Comparison of ENCODE assay signal across 21 cellular contexts in genomic region chr2:209613941-209614340, GRCh38.
DNase-seq lines count a peak whose midpoint lies in the region; ATAC-seq, FAIRE-seq and TF ChIP-seq lines count a peak whose summit lies in the region.
"Had no signal": no experiment of that assay in that cellular context is flagged by ENCODE, and none has a peak within 500 bp of the region (broad histone marks: within the 10 kb centered on the region; RNA-seq: fewer than 3 reads in every experiment).

No MANE protein-coding gene starts in this region.

- H3K4me3 Mint-ChIP-seq in GM23338, result peak overlapping the region; percentile 13; the same call in 1 of the 3 replicates
- H3K4me3 Mint-ChIP-seq in neural crest cell, result peak overlapping the region; percentile 64
- H3K4me3 Mint-ChIP-seq: CD4-positive, alpha-beta T cell; HFFc6 had no signal

- H3F3A ChIP-seq in GM23338 (replicated peaks; ENCODE audit: low read depth), result 0 out of 2 replicates have a peak, but pooled peaks cover 4% of the 10 kb centered on the region

- H2BK5ac ChIP-seq in H1 (ENCODE audit: low read depth, low read length), result no peak overlapping the region

- no peaks in the 10 kb centered on the region; the same call in 1 of the 2 replicates for H3K23me2 ChIP-seq in H1 (ENCODE audit: low read depth, low read length)

- no peak overlapping the region for H4K91ac ChIP-seq in H1 (replicated peaks; ENCODE audit: insufficient read length, low read length)

- H3K9me2 ChIP-seq in GM23338 (ENCODE audit: insufficient read depth), result no peaks in the 10 kb centered on the region

- H3K4me2 ChIP-seq in GM23338, result peak overlapping the region; percentile 47
- peak overlapping the region; percentile 49 to 52 for H3K4me2 ChIP-seq in H1 (ENCODE audit: insufficient read depth in 1 of 2, low read depth in 2 of 2, low read length in 2 of 2)
- H3K4me2 ChIP-seq: KMS-11 had no signal

- H3K18ac ChIP-seq in H1 (ENCODE audit: extremely low read depth, low read length), result no peak overlapping the region; the same call in 1 of the 2 replicates

- peak overlapping the region; percentile 76 for H3K27ac ChIP-seq in GM23338 (ENCODE audit: low read depth)
- H3K27ac ChIP-seq in H1 (ENCODE audit: low read depth, low read length), result no peak overlapping the region; the same call in 1 of the 2 replicates
- H3K27ac ChIP-seq: KMS-11 had no signal

- H3K9me3 Mint-ChIP-seq in GM23338 (peaks cover 23% of the 10 kb centered on the region), neural crest cell (peaks cover 17% of the 10 kb centered on the region)
- H3K9me3 Mint-ChIP-seq: CD4-positive, alpha-beta T cell; HFFc6 had no signal

- TF ChIP-seq CTCF in GM23338 (conservative IDR thresholded peaks at IDR 0.05; ENCODE audit: low read depth in 2 of 2), result no peak
- TF ChIP-seq CTCF in H1 (IDR thresholded peaks at IDR 0.05; ENCODE audit: control extremely low read depth in 1 of 3, insufficient read depth in 1 of 3, low read depth in 1 of 3, low read length in 3 of 3), result no peak
- no peak for TF ChIP-seq CTCF in neural crest cell (conservative IDR thresholded peaks at IDR 0.05)
- no peak for TF ChIP-seq CTCF in BE2C (IDR thresholded peaks at IDR 0.05; ENCODE audit: low read depth, low read length)

- TF ChIP-seq EP300 in H1 (IDR thresholded peaks at IDR 0.05; ENCODE audit: borderline replicate concordance in 1 of 2, low read depth in 2 of 2, low read length in 2 of 2), result no peak

- no peaks in the 10 kb centered on the region for H3K9me3 ChIP-seq in H1 (ENCODE audit: insufficient read depth in 2 of 2, low read depth in 1 of 2, low read length in 1 of 2)
- H3K9me3 ChIP-seq in BE2C, result no peaks in the 10 kb centered on the region

- H2BK12ac ChIP-seq in H1 (ENCODE audit: low read depth, low read length), result no peak overlapping the region; the same call in none of the 2 replicates

- H3K79me1 ChIP-seq in H1 (ENCODE audit: low read depth, low read length), result no peaks in the 10 kb centered on the region

- WGBS in H1 (ENCODE audit: extremely low coverage in 1 of 2, insufficient coverage in 1 of 2, insufficient read length in 1 of 2, insufficient replicate concordance in 2 of 2, low coverage in 1 of 2, low lambda C conversion rate in 2 of 2, missing lambda C conversion rate in 1 of 2), 2 experiments, result 15% methylated on average over 4 of the region's 4 CpGs; no CpG with 5 or more reads in 1 of the 2 experiments

- H3K36me3 ChIP-seq in GM23338 (ENCODE audit: insufficient read depth), result no peaks in the 10 kb centered on the region
- H3K36me3 ChIP-seq in H1 (ENCODE audit: control insufficient read depth in 2 of 4, insufficient read depth in 4 of 4, low read length in 3 of 4), result no peaks in the 10 kb centered on the region
- peaks cover 5% of the 10 kb centered on the region; the same call in 1 of the 2 replicates for H3K36me3 ChIP-seq in BE2C

- POLR2A ChIA-PET in H1 (lab: Charles Lee; ENCODE audit: partially characterized antibody), result no interaction called here

- no peak overlapping the region for H3K14ac ChIP-seq in H1 (ENCODE audit: insufficient read length)

- no peak overlapping the region for H2BK20ac ChIP-seq in H1 (ENCODE audit: low read length)

- H3K4me1 Mint-ChIP-seq in GM23338, result peaks cover 35% of the 10 kb centered on the region
- peaks cover 48% of the 10 kb centered on the region for H3K4me1 Mint-ChIP-seq in neural crest cell

- H3K27me3 ChIP-seq in GM23338 (ENCODE audit: insufficient read depth) (no peaks in the 10 kb centered on the region), H1 (replicated peaks in 1 of 4; ENCODE audit: control insufficient read depth in 3 of 4, extremely low read depth in 1 of 4, insufficient read depth in 3 of 4, low read length in 3 of 4) (no peaks in the 10 kb centered on the region), BE2C (no peaks in the 10 kb centered on the region)

- peaks cover 4% of the 10 kb centered on the region for H3K27me3 Mint-ChIP-seq in GM23338 (ENCODE audit: insufficient read depth, low read depth, poor library complexity)
- no peaks in the 10 kb centered on the region for H3K27me3 Mint-ChIP-seq in neural crest cell (ENCODE audit: low read depth)

- no peak overlapping the region for H3K4ac ChIP-seq in H1 (replicated peaks; ENCODE audit: insufficient read length, low read depth, low read length)

- CTCF ChIA-PET in H1 (lab: Charles Lee; ENCODE audit: partially characterized antibody), result interaction anchor here (1.0 to 1.6 kb wide), 2 partner anchors 11 to 279 kb away, joined by 3 to 5 read pairs; no protein-coding TSS in a partner anchor

- no peak overlapping the region for H4K8ac ChIP-seq in H1 (ENCODE audit: extremely low read depth, insufficient read depth, low read length)

- DNase-seq in GM23338 (ENCODE audit: low spot score) (no peak), NCI-H69 (lab: John Stamatoyannopoulos, UW) (peak; percentile 84), H1 (ENCODE audit: low read depth in 1 of 2, low spot score in 2 of 2) (no peak), neural crest cell (ENCODE audit: low read depth, low spot score) (no peak), BE2C (no peak)
- no peak for DNase-seq in activated naive CD4-positive, alpha-beta T cell (lab: John Stamatoyannopoulos, UW)
- no peak for DNase-seq in stimulated activated CD4-positive, alpha-beta T cell treated with anti-CD3 and anti-CD28 coated beads, Interleukin-1b, Interleukin-23, amount 100 ng/mL, for 48 hours
- no peak for DNase-seq in activated T-cell treated with anti-CD3 and anti-CD28 coated beads, Interleukin-2, amount 50 U/mL, for 48 hours
- DNase-seq: ACHN; CD4-positive, alpha-beta T cell; DMS79; HFFc6; NCI-H1105; NCI-H1930; NCI-H226; NCI-H526; SHP77 treated with DMSO at 0.1 percent for 48 hours had no signal

- H4K20me1 ChIP-seq in GM23338 (replicated peaks; ENCODE audit: insufficient read depth) (no peaks in the 10 kb centered on the region), H1 (replicated peaks in 1 of 2; ENCODE audit: control insufficient read depth in 1 of 2, insufficient read depth in 2 of 2, low read length in 2 of 2) (no peaks in the 10 kb centered on the region)

- no peak for FAIRE-seq in H1 (lab: Jason Lieb, UNC)
- FAIRE-seq: G401.6, GM12891, HepG2 had no signal

- TF ChIP-seq RAD21 in H1 (IDR thresholded peaks at IDR 0.05 in 1 of 2, conservative IDR thresholded peaks at IDR 0.05 in 1 of 2; ENCODE audit: low read depth in 2 of 2, low read length in 2 of 2), result no peak

- no peak for TF ChIP-seq POLR2A in H1 (IDR thresholded peaks at IDR 0.05; ENCODE audit: control extremely low read depth in 1 of 2, low read depth in 2 of 2, low read length in 2 of 2)

- peak overlapping the region; percentile 84 for H3K27ac Mint-ChIP-seq in GM23338
- peak overlapping the region; percentile 9 for H3K27ac Mint-ChIP-seq in neural crest cell (ENCODE audit: unreplicated experiment)
- H3K27ac Mint-ChIP-seq: CD4-positive, alpha-beta T cell; HFFc6 had no signal

- no peak overlapping the region for H3K56ac ChIP-seq in H1 (replicated peaks; ENCODE audit: insufficient read length, low read depth, low read length)

- H3K79me2 ChIP-seq in GM23338 (replicated peaks; ENCODE audit: insufficient read depth) (no peaks in the 10 kb centered on the region), H1 (ENCODE audit: control insufficient read depth in 1 of 2, insufficient read depth in 2 of 2, low read length in 2 of 2) (no peaks in the 10 kb centered on the region)

- H3K36me3 Mint-ChIP-seq in GM23338 (ENCODE audit: low read depth) (peaks cover 21% of the 10 kb centered on the region), neural crest cell (ENCODE audit: low read depth) (peaks cover 30% of the 10 kb centered on the region)

- H3K4me1 ChIP-seq in GM23338 (ENCODE audit: insufficient read depth) (peaks cover 19% of the 10 kb centered on the region), H1 (replicated peaks in 1 of 4; ENCODE audit: control insufficient read depth in 3 of 4, insufficient read depth in 4 of 4, low read length in 3 of 4) (peaks cover 0 to 24% (median 21%) of the 10 kb centered on the region in 4 experiments; a peak in 4 of 7 replicates), BE2C (no peaks in the 10 kb centered on the region)

- H4K5ac ChIP-seq in H1 (ENCODE audit: insufficient read length, low read depth, low read length), result peak overlapping the region; percentile 58

- H2BK120ac ChIP-seq in H1 (replicated peaks; ENCODE audit: low read depth, low read length), result peak overlapping the region; percentile 41

- ATAC-seq in GM23338, result peak; percentile 50
- ATAC-seq: HepG2 had no signal

- H2BK15ac ChIP-seq in H1 (ENCODE audit: low read length), result no peak overlapping the region

- H3K4me3 ChIP-seq in GM23338 (0 out of 2 replicates have a peak overlapping the region, but pooled peaks have one; percentile 4), H1 (ENCODE audit: extremely low read depth in 1 of 4, insufficient read depth in 2 of 4, low read depth in 3 of 4, low read length in 4 of 4) (peak overlapping the region in 1 of 4 experiments; percentile 37; a peak in 4 of 8 replicates), BE2C (ENCODE audit: low read depth, low read length) (no peak overlapping the region)

- H3K9ac ChIP-seq in H1 (replicated peaks in 1 of 4; ENCODE audit: extremely low read depth in 1 of 4, low read depth in 3 of 4, low read length in 3 of 4), result no peak overlapping the region
- H3K9ac ChIP-seq: KMS-11 had no signal

- H2AFZ ChIP-seq in GM23338 (no peak overlapping the region), H1 (ENCODE audit: low read length) (no peak overlapping the region)

- no peak overlapping the region for H3K23ac ChIP-seq in H1 (ENCODE audit: insufficient read length)

- H2AK5ac ChIP-seq in H1 (ENCODE audit: low read depth, low read length), result no peak overlapping the region

TF ChIP-seq in GM23338, 12 proteins besides CTCF, POLR2A, EP300 and RAD21 (continues in another document):
- no peak for TF ChIP-seq JUNB (IDR thresholded peaks at IDR 0.05; ENCODE audit: unreplicated experiment)
- TF ChIP-seq NANOG (IDR thresholded peaks at IDR 0.05; ENCODE audit: borderline replicate concordance), result no peak

TF ChIP-seq in H1, 55 proteins besides CTCF, POLR2A, EP300 and RAD21:
- TF ChIP-seq ASH2L (IDR thresholded peaks at IDR 0.05; ENCODE audit: low read length) (no peak), SUZ12 (IDR thresholded peaks at IDR 0.05; ENCODE audit: low read length) (no peak), RXRA (IDR thresholded peaks at IDR 0.05; ENCODE audit: insufficient read depth, low read depth, low read length) (no peak), JUN (IDR thresholded peaks at IDR 0.05; ENCODE audit: low read depth, low read length) (no peak), TAF1 (IDR thresholded peaks at IDR 0.05; ENCODE audit: low read depth, low read length) (no peak)
- TF ChIP-seq, protein P1, sequence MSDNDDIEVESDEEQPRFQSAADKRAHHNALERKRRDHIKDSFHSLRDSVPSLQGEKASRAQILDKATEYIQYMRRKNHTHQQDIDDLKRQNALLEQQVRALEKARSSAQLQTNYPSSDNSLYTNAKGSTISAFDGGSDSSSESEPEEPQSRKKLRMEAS (IDR thresholded peaks at IDR 0.05), result no peak
